24 cellular contexts compared by ENCODE assay signal in genomic region chr16:53031323-53031942, GRCh38. TPM values are rescaled to one million over a fixed set of nuclear protein-coding genes. Genes with fewer than 3 reads are reported as not detected.
A peak's percentile ranks its signal among the peaks of the same experiment; 100 is the strongest.
DNase-seq lines count a peak whose midpoint lies in the region; ATAC-seq and TF ChIP-seq lines count a peak whose summit lies in the region.
"Had no signal": no experiment of that assay in that cellular context is flagged by ENCODE, and none has a peak within 500 bp of the region (broad histone marks: within the 10 kb centered on the region; RNA-seq: fewer than 3 reads in every experiment).

No MANE protein-coding gene starts in this region.

- H3K36me3 ChIP-seq in GM23338 (ENCODE audit: insufficient read depth) (peaks cover 9% of the 10 kb centered on the region; the same call in 1 of the 2 replicates), left lung (no peaks in the 10 kb centered on the region)
- H3K36me3 ChIP-seq: BE2C, MG63, Peyer's patch had no signal

- CTCF ChIA-PET in RWPE1 (lab: Yijun Ruan, JAX), result no interaction called here

- TF ChIP-seq CTCF in GM23338 (conservative IDR thresholded peaks at IDR 0.05; ENCODE audit: low read depth in 2 of 2) (no peak), RWPE1 (conservative IDR thresholded peaks at IDR 0.05; ENCODE audit: low read depth) (no peak), epithelial cell of esophagus (IDR thresholded peaks at IDR 0.05; ENCODE audit: insufficient read depth, low read depth, low read length, missing control alignments) (no peak), left lung (IDR thresholded peaks at IDR 0.05) (no peak)

- H3K4me2 ChIP-seq in GM23338, result peak overlapping the region; percentile 29
- H3K4me2 ChIP-seq: SK-N-SH had no signal

- no peaks in the 10 kb centered on the region for H3F3A ChIP-seq in GM23338 (replicated peaks; ENCODE audit: low read depth)

- peak overlapping the region; percentile 2; the same call in 1 of the 2 replicates for H3K27ac Mint-ChIP-seq in GM23338
- H3K27ac Mint-ChIP-seq: activated CD8-positive, alpha-beta T cell treated with anti-CD3 and anti-CD28 coated beads for 36 hours had no signal

- H3K27me3 ChIP-seq in GM23338 (ENCODE audit: insufficient read depth), result no peaks in the 10 kb centered on the region
- H3K27me3 ChIP-seq in left lung, result no peaks in the 10 kb centered on the region
- H3K27me3 ChIP-seq: BE2C, Peyer's patch had no signal

- peaks cover 23% of the 10 kb centered on the region for H3K4me1 ChIP-seq in GM23338 (ENCODE audit: insufficient read depth)
- H3K4me1 ChIP-seq in left lung, result no peaks in the 10 kb centered on the region
- H3K4me1 ChIP-seq: BE2C, Peyer's patch had no signal

- H3K4me3 Mint-ChIP-seq in GM23338, result peak overlapping the region; percentile 45
- H3K4me3 Mint-ChIP-seq: activated CD8-positive, alpha-beta T cell treated with anti-CD3 and anti-CD28 coated beads for 36 hours had no signal

- H3K79me2 ChIP-seq in GM23338 (replicated peaks; ENCODE audit: insufficient read depth), result no peaks in the 10 kb centered on the region

- H3K36me3 Mint-ChIP-seq in GM23338 (ENCODE audit: low read depth), result peaks cover 32% of the 10 kb centered on the region

- no peak overlapping the region for H2AFZ ChIP-seq in GM23338

- peaks cover 34% of the 10 kb centered on the region for H3K9me3 Mint-ChIP-seq in GM23338
- H3K9me3 Mint-ChIP-seq: activated CD8-positive, alpha-beta T cell treated with anti-CD3 and anti-CD28 coated beads for 36 hours had no signal

- no peaks in the 10 kb centered on the region for H3K9me3 ChIP-seq in left lung
- H3K9me3 ChIP-seq: BE2C, Peyer's patch, SK-N-SH had no signal

- H3K27me3 Mint-ChIP-seq in GM23338 (ENCODE audit: insufficient read depth, low read depth, poor library complexity), result peaks cover 8% of the 10 kb centered on the region

- peaks cover 17% of the 10 kb centered on the region for H3K4me1 Mint-ChIP-seq in GM23338

- peak overlapping the region; percentile 56 for H3K27ac ChIP-seq in GM23338 (ENCODE audit: low read depth)
- H3K27ac ChIP-seq in RWPE1, result no peak overlapping the region
- no peak overlapping the region for H3K27ac ChIP-seq in left lung
- H3K27ac ChIP-seq: Peyer's patch had no signal

- ATAC-seq in GM23338 (peak; percentile 97), left lung (peak; percentile 44), GM18858 (IDR thresholded peaks at IDR 0.05; ENCODE audit: unreplicated experiment) (no peak), HG02798 (IDR thresholded peaks at IDR 0.05; ENCODE audit: poor library complexity, unreplicated experiment) (no peak)
- ATAC-seq: activated CD8-positive, alpha-beta T cell treated with anti-CD3 and anti-CD28 coated beads for 36 hours; GM12878 had no signal

- intact Hi-C loops in left lung (cut with DNase I), result no loop called here

- H3K9me2 ChIP-seq in GM23338 (ENCODE audit: insufficient read depth), result peaks cover 7% of the 10 kb centered on the region; the same call in 1 of the 2 replicates
- H3K9me2 ChIP-seq: SK-N-SH had no signal

- 0 out of 2 replicates have a peak overlapping the region, but pooled peaks have one; percentile 4 for H3K4me3 ChIP-seq in GM23338
- H3K4me3 ChIP-seq in epithelial cell of esophagus (ENCODE audit: low read length), result no peak overlapping the region
- no peak overlapping the region for H3K4me3 ChIP-seq in left lung
- H3K4me3 ChIP-seq: GM12878, MG63, Peyer's patch had no signal

- no peaks in the 10 kb centered on the region for H4K20me1 ChIP-seq in GM23338 (replicated peaks; ENCODE audit: insufficient read depth)

- DNase-seq in GM23338 (ENCODE audit: low spot score), result peak; percentile 76
- DNase-seq in RWPE1 (ENCODE audit: low spot score), result peak; percentile 31
- DNase-seq in epithelial cell of esophagus (ENCODE audit: low read depth), result peak; percentile 71
- no peak for DNase-seq in left lung
- DNase-seq in mucosa of gallbladder (ENCODE audit: low spot score), result no peak
- DNase-seq in DMS53 treated with DMSO at 0.1 percent for 48 hours (lab: John Stamatoyannopoulos, UW; ENCODE audit: unreplicated experiment), result no peak
- DNase-seq: activated CD8-positive, alpha-beta T cell treated with anti-CD3 and anti-CD28 coated beads for 36 hours; activated effector memory CD4-positive, alpha-beta T cell treated with anti-CD3 and anti-CD28 coated beads, Interleukin-2, amount 50 U/mL, for 16 hours; activated T-cell treated with anti-CD3 and anti-CD28 coated beads for 4 hours; BE2C; central memory CD4-positive, alpha-beta T cell; DND-41; foreskin melanocyte; MG63; midbrain; NCI-H146; NCI-H510A treated with DMSO at 0.1 percent for 48 hours; NK-92 treated with Interleukin-12 subunit alpha and Interleukin-12 subunit beta, amount 100 ng/mL, for 24 hours; Peyer's patch; SK-N-SH; T1000 had no signal

- POLR2A ChIA-PET in RWPE1 (lab: Yijun Ruan, JAX; ENCODE audit: low non-redundant PET), result no interaction called here

TF ChIP-seq in GM23338, 12 proteins besides CTCF, POLR2A, EP300 and RAD21:
- peak; percentile 54; the same call in 1 of the 2 replicates for TF ChIP-seq ZNF462 (CRISPR knock-in tag; IDR thresholded peaks at IDR 0.05)
- no peak for TF ChIP-seq STAT1 (IDR thresholded peaks at IDR 0.05; ENCODE audit: unreplicated experiment)

RNA-seq across cellular contexts. Expression of gene CHD9NB, which starts 21.3 kb away (rescaled TPM):
- total RNA-seq in GM23338 (2014; rRNA removed; shearing (Covaris generic)), result 4.2 and 4.5 TPM in 2 replicates
- 1.5 and 1.7 TPM in 2 replicates for polyA plus RNA-seq in GM23338 (2016; fragmentation: Nextera tagmentation; extraction: Ambion mirVana)
- total RNA-seq in left lung (10 to 100 TPM in 1 of 2 donors, 1 to 10 TPM in 1; 2.2 to 10.7 TPM), mucosa of gallbladder (4.8 TPM)

RNA-seq across cellular contexts. Expression of gene CHD9, which starts 23.4 kb away (rescaled TPM):
- 18.8 and 21.9 TPM in 2 replicates for total RNA-seq in GM23338 (2014; rRNA removed; shearing (Covaris generic))
- 32.4 and 46.6 TPM in 2 replicates for polyA plus RNA-seq in GM23338 (2016; fragmentation: Nextera tagmentation; extraction: Ambion mirVana)
- total RNA-seq in left lung (10 to 100 TPM; 73.9 to 79.9 TPM), mucosa of gallbladder (71.4 TPM)

Comparison
In these comparisons a context has a peak if more than half of its experiments do, and no peak if none do; other contexts are left out.
1. ATAC-seq: peak in GM23338 (single experiment) and left lung (single experiment); none in GM18858 (single experiment) and HG02798 (single experiment).
2. DNase-seq: peak in GM23338 (single experiment), RWPE1 (single experiment) and epithelial cell of esophagus (single experiment); none in left lung (0 of 2), mucosa of gallbladder (single experiment) and DMS53 treated with DMSO at 0.1 percent for 48 hours (single experiment).